ENCODE assay signal across 12 cellular contexts in the genomic region with DNA sequence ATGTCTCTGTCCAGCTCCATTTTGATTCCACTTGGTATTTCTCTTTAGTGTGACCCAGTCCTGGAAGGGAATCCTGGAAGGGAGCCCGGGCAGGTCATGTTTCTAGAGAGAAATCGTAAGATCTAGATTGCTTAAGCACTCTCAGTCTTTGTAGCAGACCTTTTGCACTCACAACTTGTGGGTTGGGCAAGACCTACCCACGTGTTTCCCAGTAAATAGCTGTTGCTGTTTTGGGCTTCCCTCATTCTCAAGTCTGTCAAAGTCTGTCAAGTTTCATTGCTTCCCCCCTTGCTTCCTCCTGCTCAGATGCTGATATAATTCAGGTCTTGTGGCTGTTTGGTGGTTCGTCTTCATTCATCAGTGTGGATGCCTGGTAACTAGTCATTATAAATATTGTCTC. TPM values are rescaled to one million over a fixed set of nuclear protein-coding genes. Genes with fewer than 3 reads are reported as not detected.
A peak's percentile ranks its signal among the peaks of the same experiment; 100 is the strongest.
DNase-seq lines count a peak whose midpoint lies in the region; ATAC-seq lines count a peak whose summit lies in the region.
"Had no signal": no experiment of that assay in that cellular context is flagged by ENCODE, and none has a peak within 500 bp of the region (broad histone marks: within the 10 kb centered on the region; RNA-seq: fewer than 3 reads in every experiment).

No MANE protein-coding gene starts in this region.

- ATAC-seq in activated CD4-positive, alpha-beta T cell treated with anti-CD3 and anti-CD28 coated beads for 36 hours: peak; percentile 73
- peak; percentile 90 for ATAC-seq in HG02798 (IDR thresholded peaks at IDR 0.05; ENCODE audit: poor library complexity, unreplicated experiment)
- peak; percentile 57 for ATAC-seq in memory B cell (ENCODE audit: low read depth)
- no peak for ATAC-seq in GM19463 (IDR thresholded peaks at IDR 0.05; ENCODE audit: unreplicated experiment)
- no peak for ATAC-seq in HG02678 (IDR thresholded peaks at IDR 0.05; ENCODE audit: unreplicated experiment)

- POLR2A ChIA-PET in activated CD4-positive, alpha-beta T cell treated with anti-CD3 and anti-CD28 coated beads for 36 hours (lab: Charles Lee): interaction anchor here (0.6 kb wide), 1 partner anchor 146 kb away, joined by 3 read pairs; no protein-coding TSS in a partner anchor

- intact Hi-C loops in activated CD4-positive, alpha-beta T cell treated with anti-CD3 and anti-CD28 coated beads for 36 hours (cut with DNase I, micrococcal nuclease): no loop called here

- H3K9me3 Mint-ChIP-seq in activated CD4-positive, alpha-beta T cell treated with anti-CD3 and anti-CD28 coated beads for 36 hours (ENCODE audit: low read depth): no peaks in the 10 kb centered on the region
- H3K9me3 Mint-ChIP-seq in memory B cell: peaks cover 4% of the 10 kb centered on the region

- no peaks in the 10 kb centered on the region for H3K36me3 Mint-ChIP-seq in activated CD4-positive, alpha-beta T cell treated with anti-CD3 and anti-CD28 coated beads for 36 hours (ENCODE audit: low read depth)
- peaks cover 5% of the 10 kb centered on the region for H3K36me3 Mint-ChIP-seq in memory B cell

- H3K4me3 Mint-ChIP-seq in activated CD4-positive, alpha-beta T cell treated with anti-CD3 and anti-CD28 coated beads for 36 hours: no peak overlapping the region
- no peak overlapping the region for H3K4me3 Mint-ChIP-seq in memory B cell
- H3K4me3 Mint-ChIP-seq: activated naive CD8-positive, alpha-beta T cell had no signal

- no peak overlapping the region for H3K27ac Mint-ChIP-seq in activated CD4-positive, alpha-beta T cell treated with anti-CD3 and anti-CD28 coated beads for 36 hours
- peak overlapping the region; percentile 5 for H3K27ac Mint-ChIP-seq in memory B cell
- H3K27ac Mint-ChIP-seq: activated naive CD8-positive, alpha-beta T cell had no signal

- H3K4me1 Mint-ChIP-seq in activated CD4-positive, alpha-beta T cell treated with anti-CD3 and anti-CD28 coated beads for 36 hours: peaks cover 9% of the 10 kb centered on the region
- H3K4me1 Mint-ChIP-seq in memory B cell: peaks cover 5% of the 10 kb centered on the region

- peak; percentile 30 for DNase-seq in activated CD4-positive, alpha-beta T cell treated with anti-CD3 and anti-CD28 coated beads for 36 hours
- DNase-seq in activated CD4-positive, alpha-beta T cell treated with anti-CD3 and anti-CD28 coated beads for 48 hours: no peak
- DNase-seq in SIG-M5 (lab: John Stamatoyannopoulos, UW) (peak; percentile 88), memory B cell (ENCODE audit: low spot score in 2 of 2) (no peak), DMS53 (lab: John Stamatoyannopoulos, UW) (no peak)
- DNase-seq: effector CD8-positive, alpha-beta T cell; NCI-H146; Peyer's patch had no signal

- no peaks in the 10 kb centered on the region for H3K27me3 Mint-ChIP-seq in activated CD4-positive, alpha-beta T cell treated with anti-CD3 and anti-CD28 coated beads for 36 hours
- H3K27me3 Mint-ChIP-seq in memory B cell: no peaks in the 10 kb centered on the region
- H3K27me3 Mint-ChIP-seq: activated naive CD8-positive, alpha-beta T cell had no signal

- CTCF ChIA-PET in activated CD4-positive, alpha-beta T cell treated with anti-CD3 and anti-CD28 coated beads for 36 hours (lab: Charles Lee): interaction anchor here (0.7 kb wide), 1 partner anchor 17 kb away, joined by 3 read pairs; no protein-coding TSS in a partner anchor

RNA-seq across cellular contexts. Expression of a gene that starts 17.4 kb away (rescaled TPM):
- total RNA-seq in activated CD4-positive, alpha-beta T cell treated with anti-CD3 and anti-CD28 coated beads for 36 hours: 10 to 100 TPM; 24.6 to 25.1 TPM

Comparison
In these comparisons a context has a peak if more than half of its experiments do, and no peak if none do; other contexts are left out.
1. DNase-seq: peak in activated CD4-positive, alpha-beta T cell treated with anti-CD3 and anti-CD28 coated beads for 36 hours (single experiment) and SIG-M5 (single experiment); none in activated CD4-positive, alpha-beta T cell treated with anti-CD3 and anti-CD28 coated beads for 48 hours (single experiment), memory B cell (0 of 2) and DMS53 (single experiment).
2. ATAC-seq: peak in activated CD4-positive, alpha-beta T cell treated with anti-CD3 and anti-CD28 coated beads for 36 hours (single experiment), HG02798 (single experiment) and memory B cell (single experiment); none in GM19463 (single experiment) and HG02678 (single experiment).